In genomic region chr11:58592760-58593472, GRCh38 we compare ENCODE assay signal across 11 cellular contexts. TPM values are rescaled to one million over a fixed set of nuclear protein-coding genes. Genes with fewer than 3 reads are reported as not detected.
DNase-seq lines count a peak whose midpoint lies in the region; ATAC-seq and TF ChIP-seq lines count a peak whose summit lies in the region.
"Had no signal": no experiment of that assay in that cellular context is flagged by ENCODE, and none has a peak within 500 bp of the region (broad histone marks: within the 10 kb centered on the region; RNA-seq: fewer than 3 reads in every experiment).

No MANE protein-coding gene starts in this region.

- intact Hi-C loops in MCF 10A (cut with micrococcal nuclease) (no loop called here), breast epithelium (cut with DNase I; ENCODE audit: low total_unique reads) (no loop called here), colonic mucosa (cut with DNase I) (no loop called here)

- H3K9me3 ChIP-seq in breast epithelium (no peaks in the 10 kb centered on the region), colonic mucosa (no peaks in the 10 kb centered on the region)
- H3K9me3 ChIP-seq: SJSA1 had no signal

- H3K9me3 Mint-ChIP-seq in MCF 10A (ENCODE audit: unreplicated experiment) = no peaks in the 10 kb centered on the region
- H3K9me3 Mint-ChIP-seq: CD8-positive, alpha-beta memory T cell had no signal

- BruUV-seq in MCF 10A (replicated peaks; lab: Mats Ljungman, UMichigan) = no TSS peak

- H3K27ac ChIP-seq in breast epithelium = no peak overlapping the region
- H3K27ac ChIP-seq in colonic mucosa = peak overlapping the region; percentile 65
- H3K27ac ChIP-seq: SJSA1 had no signal

- CTCF ChIA-PET in MCF 10A (lab: Yijun Ruan, JAX) = interaction anchor here (0.9 to 1.3 kb wide), 2 partner anchors 13 to 16 kb away, joined by 3 to 5 read pairs; partner anchors contain the start of gene ZFP91

- peak overlapping the region in 1 of 2 donors; percentile 61 for H3K9ac ChIP-seq in colonic mucosa (ENCODE audit: low read depth in 2 of 2, low read length in 2 of 2)

- H3K4me1 ChIP-seq in breast epithelium (no peaks in the 10 kb centered on the region), colonic mucosa (peaks cover 20% of the 10 kb centered on the region)

- DNase-seq in MCF 10A (ENCODE audit: unreplicated experiment) (peak; percentile 82), breast epithelium (ENCODE audit: low spot score in 2 of 2) (no peak), SW480 (ENCODE audit: low spot score) (peak; percentile 46), colonic mucosa (peak; percentile 74), DMS53 (lab: John Stamatoyannopoulos, UW) (no peak), nucleus accumbens (lab: John Stamatoyannopoulos, UW) (no peak), NCI-H1048 (lab: John Stamatoyannopoulos, UW) (no peak)
- DNase-seq in stimulated activated naive CD8-positive, alpha-beta T cell treated with anti-CD3 and anti-CD28 coated beads, Interleukin-15, Interleukin-2, amounts not matched to agents 100 U/mL and 50 U/mL, for 24 hours = peak; percentile 15
- DNase-seq: CD8-positive, alpha-beta memory T cell; trophoblast cell had no signal

- H3K27me3 Mint-ChIP-seq in MCF 10A (ENCODE audit: insufficient read depth, unreplicated experiment) = no peaks in the 10 kb centered on the region
- H3K27me3 Mint-ChIP-seq: CD8-positive, alpha-beta memory T cell had no signal

- no peaks in the 10 kb centered on the region for H3K27me3 ChIP-seq in breast epithelium
- H3K27me3 ChIP-seq in colonic mucosa = no peaks in the 10 kb centered on the region
- H3K27me3 ChIP-seq: SJSA1 had no signal

- H3K36me3 ChIP-seq in breast epithelium = no peaks in the 10 kb centered on the region
- no peaks in the 10 kb centered on the region for H3K36me3 ChIP-seq in colonic mucosa

- peaks cover 32% of the 10 kb centered on the region for H3K36me3 Mint-ChIP-seq in MCF 10A (ENCODE audit: insufficient read depth, unreplicated experiment)

- H3K4me3 Mint-ChIP-seq in MCF 10A (ENCODE audit: unreplicated experiment) = no peak overlapping the region
- H3K4me3 Mint-ChIP-seq: CD8-positive, alpha-beta memory T cell had no signal

- no peak overlapping the region for H3K27ac Mint-ChIP-seq in MCF 10A (ENCODE audit: low read depth, unreplicated experiment)

- no peak overlapping the region for H3K4me3 ChIP-seq in breast epithelium
- H3K4me3 ChIP-seq in colonic mucosa = no peak overlapping the region
- H3K4me3 ChIP-seq: SJSA1 had no signal

- TF ChIP-seq CTCF in MCF 10A (IDR thresholded peaks at IDR 0.05; ENCODE audit: unreplicated experiment) (no peak), breast epithelium (IDR thresholded peaks at IDR 0.05) (no peak), colonic mucosa (IDR thresholded peaks at IDR 0.05) (no peak)

- H3K4me1 Mint-ChIP-seq in MCF 10A (ENCODE audit: insufficient read depth, unreplicated experiment) = peaks cover 31% of the 10 kb centered on the region

- no peak for TF ChIP-seq POLR2A in breast epithelium (IDR thresholded peaks at IDR 0.05)

- POLR2A ChIA-PET in MCF 10A (lab: Yijun Ruan, JAX) = interaction anchor here (0.6 to 2.2 kb wide), 4 partner anchors 10 to 15 kb away, joined by 4 to 7 read pairs (median 4); no protein-coding TSS in a partner anchor

- peak; percentile 83 for ATAC-seq in stimulated activated naive CD8-positive, alpha-beta T cell treated with anti-CD3 and anti-CD28 coated beads, Interleukin-15, Interleukin-2, amounts not matched to agents 100 U/mL and 50 U/mL, for 24 hours

RNA-seq across cellular contexts. Expression of gene ZFP91, which starts 14.1 kb away (rescaled TPM):
- total RNA-seq in MCF 10A (2022) (72.9 and 86.2 TPM in 2 replicates), breast epithelium (10 to 100 TPM; 45.6 to 64.2 (median 54.9) TPM), colonic mucosa (10 to 100 TPM; 60.9 to 92.0 TPM)

RNA-seq across cellular contexts. Expression of gene LPXN, which starts 17.3 kb away (rescaled TPM):
- 7.6 and 7.8 TPM in 2 replicates for total RNA-seq in MCF 10A (2022)
- 10 to 100 TPM in 2 of 3 donors, 1 to 10 TPM in 1; 9.2 to 21.9 (median 18.3) TPM for total RNA-seq in breast epithelium
- 1 to 10 TPM; 7.8 to 10.0 TPM for total RNA-seq in colonic mucosa

RNA-seq across cellular contexts. Expression of gene CNTF, which starts 29.5 kb away (rescaled TPM):
- total RNA-seq in MCF 10A (2022) (2.4 and 2.9 TPM in 2 replicates), breast epithelium (1 to 10 TPM in 1 of 3 donors, under 1 TPM in 2; 0.59 to 1.6 (median 0.66) TPM), colonic mucosa (1 to 10 TPM; 1.8 to 2.1 TPM)

Comparison
In these comparisons a context has a peak if more than half of its experiments do, and no peak if none do; other contexts are left out.
1. DNase-seq: peak in MCF 10A (single experiment), SW480 (single experiment), colonic mucosa (single experiment) and stimulated activated naive CD8-positive, alpha-beta T cell treated with anti-CD3 and anti-CD28 coated beads, Interleukin-15, Interleukin-2, amounts not matched to agents 100 U/mL and 50 U/mL, for 24 hours (single experiment); none in breast epithelium (0 of 2), DMS53 (single experiment), nucleus accumbens (0 of 56) and NCI-H1048 (single experiment).